ENCODE assay signal across 21 cellular contexts in genomic region chr13:72570019-72570418, GRCh38.
DNase-seq lines count a peak whose midpoint lies in the region; ATAC-seq, FAIRE-seq and TF ChIP-seq lines count a peak whose summit lies in the region.
"Had no signal": no experiment of that assay in that cellular context is flagged by ENCODE, and none has a peak within 500 bp of the region (broad histone marks: within the 10 kb centered on the region; RNA-seq: fewer than 3 reads in every experiment).

No MANE protein-coding gene starts in this region.

- H3K27ac ChIP-seq in keratinocyte (ENCODE audit: control insufficient read depth, insufficient read depth, low read length) = no peak overlapping the region
- H3K27ac ChIP-seq in coronary artery = no peak overlapping the region
- H3K27ac ChIP-seq: heart left ventricle, psoas muscle had no signal

- H3K4me2 ChIP-seq in keratinocyte (ENCODE audit: control insufficient read depth, extremely low read depth, insufficient read depth, low read depth, low read length) = no peak overlapping the region

- peak overlapping the region; percentile 35 for H2AFZ ChIP-seq in keratinocyte (ENCODE audit: control insufficient read depth, low read length)

- no peaks in the 10 kb centered on the region for H3K27me3 ChIP-seq in keratinocyte (ENCODE audit: control insufficient read depth, extremely low read depth, insufficient read depth, low read length)
- H3K27me3 ChIP-seq: heart left ventricle had no signal

- ATAC-seq in GM18909 (IDR thresholded peaks at IDR 0.05; ENCODE audit: poor library complexity, unreplicated experiment) = peak; percentile 62
- ATAC-seq in HG02588 (IDR thresholded peaks at IDR 0.05; ENCODE audit: unreplicated experiment) = peak; percentile 53
- ATAC-seq in HG03442 (IDR thresholded peaks at IDR 0.05; ENCODE audit: unreplicated experiment) = peak; percentile 81
- ATAC-seq in HG02759 (IDR thresholded peaks at IDR 0.05; ENCODE audit: unreplicated experiment) = no peak
- ATAC-seq: activated CD4-positive, CD25-positive, alpha-beta regulatory T cell treated with anti-CD3 and anti-CD28 coated beads, Interleukin-2, amount 50 U/mL, for 24 hours; heart left ventricle; natural killer cell; PC-3; psoas muscle had no signal

- no peaks in the 10 kb centered on the region for H3K4me1 ChIP-seq in keratinocyte (ENCODE audit: control insufficient read depth, extremely low read depth, insufficient read depth, low read length)
- H3K4me1 ChIP-seq: heart left ventricle, psoas muscle had no signal

- dilution Hi-C loops in keratinocyte (cut with MboI; ENCODE audit: extremely low pct_ligation_motif_present, low sequenced_read_pairs) = no loop called here

- H3K4me3 ChIP-seq in keratinocyte (ENCODE audit: control insufficient read depth in 2 of 3, extremely low read depth in 1 of 3, insufficient read depth in 2 of 3, low read depth in 1 of 3, low read length in 3 of 3) (no peak overlapping the region), coronary artery (no peak overlapping the region)
- H3K4me3 ChIP-seq: heart left ventricle, psoas muscle had no signal

- H3K9ac ChIP-seq in keratinocyte (ENCODE audit: control insufficient read depth, extremely low read depth, insufficient read depth, low read length) = no peak overlapping the region

- no peaks in the 10 kb centered on the region for H3K9me3 ChIP-seq in keratinocyte (ENCODE audit: control insufficient read depth, low read depth, low read length)
- H3K9me3 ChIP-seq: psoas muscle had no signal

- no peaks in the 10 kb centered on the region for H4K20me1 ChIP-seq in keratinocyte (ENCODE audit: control insufficient read depth, extremely low read depth, insufficient read depth, low read length)

- no peaks in the 10 kb centered on the region for H3K9me1 ChIP-seq in keratinocyte (ENCODE audit: control insufficient read depth, extremely low read depth, insufficient read depth, low read length)

- DNase-seq in keratinocyte (ENCODE audit: low read depth, low spot score) (no peak), coronary artery (ENCODE audit: low spot score) (no peak), RCC 7860 (ENCODE audit: low spot score) (no peak)
- DNase-seq in activated CD8-positive, alpha-beta memory T cell treated with anti-CD3 and anti-CD28 coated beads for 24 hours = no peak
- DNase-seq: activated effector memory CD4-positive, alpha-beta T cell treated with Interleukin-2 at 50 U/mL for 16 hours; central memory CD4-positive, alpha-beta T cell; effector CD8-positive, alpha-beta T cell; heart left ventricle; mesenchymal stem cell; natural killer cell; NCI-H1092; NCI-H524 treated with DMSO at 0.1 percent for 48 hours; PC-3; psoas muscle; small intestine; stimulated activated CD4-positive, alpha-beta T cell treated with anti-CD3 and anti-CD28 coated beads, Interleukin-4, amount 100 ng/mL, for 24 hours had no signal

- no peaks in the 10 kb centered on the region for H3K36me3 ChIP-seq in keratinocyte (ENCODE audit: control insufficient read depth in 2 of 2, extremely low read depth in 1 of 2, insufficient read depth in 2 of 2, low read length in 2 of 2)
- H3K36me3 ChIP-seq: heart left ventricle had no signal

- no peaks in the 10 kb centered on the region for H3K79me2 ChIP-seq in keratinocyte (ENCODE audit: control insufficient read depth, insufficient read depth, low read length)

- TF ChIP-seq CTCF in keratinocyte (optimal IDR thresholded peaks at IDR 0.05 in 1 of 3, IDR thresholded peaks at IDR 0.05 in 1 of 3, conservative IDR thresholded peaks at IDR 0.05 in 1 of 3; ENCODE audit: extremely low read depth in 1 of 3, insufficient read depth in 2 of 3, low read length in 3 of 3) = no peak
- TF ChIP-seq CTCF in coronary artery (IDR thresholded peaks at IDR 0.05) = no peak

- FAIRE-seq in keratinocyte (lab: Jason Lieb, UNC) (no peak), RCC 7860 (lab: Jason Lieb, UNC) (no peak)
- FAIRE-seq: small intestine had no signal
